In the genomic region with DNA sequence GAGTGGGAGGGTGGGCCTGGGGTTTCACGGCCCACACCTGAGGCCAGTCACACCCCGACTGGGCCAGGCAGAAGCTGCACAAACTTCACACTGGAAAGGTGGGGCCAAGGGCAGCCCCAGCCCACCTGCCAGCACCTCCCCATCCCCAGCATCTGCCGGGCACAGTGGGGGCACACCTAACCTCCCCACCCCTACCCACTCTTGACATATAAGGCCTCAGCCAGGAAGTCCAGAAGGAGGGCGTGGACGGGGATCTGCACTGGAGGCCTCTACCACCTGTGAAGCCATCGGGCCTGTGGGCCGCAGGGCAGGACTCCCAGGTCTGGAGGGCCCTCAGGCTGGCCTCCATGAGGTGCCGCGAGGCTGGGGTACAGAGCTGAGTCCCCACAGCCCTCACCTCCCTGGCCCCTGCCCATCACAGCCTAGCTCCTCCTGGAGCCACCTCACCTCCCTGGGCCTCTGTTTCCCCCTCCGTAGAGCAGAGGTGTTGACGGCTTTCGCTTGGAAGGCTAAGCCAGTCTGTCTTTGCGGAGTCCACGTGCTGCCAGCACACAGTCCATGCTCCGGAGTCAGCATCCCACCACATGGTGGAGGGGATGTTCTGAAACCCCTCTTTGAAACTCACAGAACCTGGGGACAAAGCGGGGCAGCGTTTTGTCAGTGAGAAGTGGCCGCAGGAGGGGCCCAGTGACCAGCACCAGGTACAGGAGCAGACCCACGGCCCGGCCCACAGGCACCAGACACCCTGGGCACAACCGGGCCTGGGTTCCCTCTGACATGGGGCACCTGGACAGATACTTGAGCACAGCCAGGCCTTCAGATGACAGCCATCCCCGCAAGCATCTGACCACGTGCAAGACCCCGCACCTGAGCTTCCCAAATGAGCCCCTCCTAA, we compare ENCODE assay signal across 19 cellular contexts. TPM values are rescaled to one million over a fixed set of nuclear protein-coding genes. Genes with fewer than 3 reads are reported as not detected.
DNase-seq lines count a peak whose midpoint lies in the region; ATAC-seq and TF ChIP-seq lines count a peak whose summit lies in the region.
"Had no signal": no experiment of that assay in that cellular context is flagged by ENCODE, and none has a peak within 500 bp of the region (broad histone marks: within the 10 kb centered on the region; RNA-seq: fewer than 3 reads in every experiment).

No MANE protein-coding gene starts in this region.

- TF ChIP-seq CTCF in RWPE1 (conservative IDR thresholded peaks at IDR 0.05; ENCODE audit: low read depth) (no peak), mucosa of descending colon (IDR thresholded peaks at IDR 0.05) (no peak), testis (IDR thresholded peaks at IDR 0.05) (no peak)

- peak overlapping the region; percentile 95 for H3K4me2 ChIP-seq in BLaER1

- H3K4me1 ChIP-seq in BLaER1 (peaks cover 56% of the 10 kb centered on the region), mucosa of descending colon (ENCODE audit: low read depth) (peaks cover 6% of the 10 kb centered on the region), testis (no peaks in the 10 kb centered on the region)

- H4K20me1 ChIP-seq in BLaER1: no peaks in the 10 kb centered on the region

- intact Hi-C loops in mucosa of descending colon (cut with DNase I, micrococcal nuclease): loop anchor here (5.0 kb wide), 1 partner anchor 56 kb away; no protein-coding TSS in a partner anchor
- intact Hi-C loops in testis (cut with DNase I; ENCODE audit: low total_unique reads): loop anchor here (5.0 kb wide), 1 partner anchor 56 kb away; no protein-coding TSS in a partner anchor

- H3K9ac ChIP-seq in BLaER1: no peak overlapping the region

- DNase-seq in 8988T (peak; percentile 33), RWPE1 (ENCODE audit: low spot score) (no peak), mucosa of descending colon (no peak), hippocampal formation (lab: John Stamatoyannopoulos, UW) (no peak), testis (no peak)
- DNase-seq: cortex of kidney, esophagus squamous epithelium, NCI-H1417 treated with DMSO at 0.1 percent for 48 hours, NCI-H748 treated with DMSO at 0.1 percent for 48 hours had no signal

- CTCF ChIA-PET in RWPE1 (lab: Yijun Ruan, JAX): interaction anchor here (1.0 to 1.1 kb wide), 2 partner anchors 9 to 29 kb away, joined by 3 read pairs; no protein-coding TSS in a partner anchor

- ATAC-seq in mucosa of descending colon (peak; percentile 28), HG02763 (IDR thresholded peaks at IDR 0.05; ENCODE audit: unreplicated experiment) (no peak), HG03442 (IDR thresholded peaks at IDR 0.05; ENCODE audit: unreplicated experiment) (no peak)

- peaks cover 49% of the 10 kb centered on the region for H3K9me3 ChIP-seq in BLaER1
- H3K9me3 ChIP-seq in mucosa of descending colon: no peaks in the 10 kb centered on the region
- H3K9me3 ChIP-seq in testis: no peaks in the 10 kb centered on the region
- H3K9me3 ChIP-seq: esophagus squamous epithelium, MG63 had no signal

- H3K27ac ChIP-seq in BLaER1: peak overlapping the region; percentile 61
- H3K27ac ChIP-seq in RWPE1: peak overlapping the region; percentile 37
- H3K27ac ChIP-seq in testis: no peak overlapping the region
- H3K27ac ChIP-seq: cardiac muscle cell, esophagus squamous epithelium had no signal

- H3K36me3 ChIP-seq in BLaER1: peaks cover 23% of the 10 kb centered on the region
- H3K36me3 ChIP-seq in mucosa of descending colon (ENCODE audit: low read depth): no peaks in the 10 kb centered on the region
- H3K36me3 ChIP-seq in testis (ENCODE audit: low read depth, missing control alignments): no peaks in the 10 kb centered on the region
- H3K36me3 ChIP-seq: cardiac muscle cell, esophagus squamous epithelium, HAP-1, MG63 had no signal

- no peak for TF ChIP-seq POLR2A in testis (IDR thresholded peaks at IDR 0.05)

- peak overlapping the region; percentile 28; the same call in 1 of the 2 replicates for H3K4me3 ChIP-seq in BLaER1
- no peak overlapping the region for H3K4me3 ChIP-seq in mucosa of descending colon
- H3K4me3 ChIP-seq in testis: no peak overlapping the region

- WGBS in testis, 2 donors: 78 to 88% methylated on average over 7 to 22 of the region's 24 CpGs

- H3K27me3 ChIP-seq in BLaER1 (no peaks in the 10 kb centered on the region), testis (no peaks in the 10 kb centered on the region)
- H3K27me3 ChIP-seq: cardiac muscle cell, MG63 had no signal

- POLR2A ChIA-PET in RWPE1 (lab: Yijun Ruan, JAX; ENCODE audit: low non-redundant PET): interaction anchor here (0.5 kb wide), 1 partner anchor 79 kb away, joined by 3 read pairs; no protein-coding TSS in a partner anchor

RNA-seq across cellular contexts. Expression of a gene that starts 38.2 kb away (rescaled TPM):
- total RNA-seq in mucosa of descending colon (100 to 1,000 TPM; 132 to 216 (median 176) TPM), testis (100 to 1,000 TPM; 244 to 328 TPM)
- 50.5 TPM for polyA plus RNA-seq in testis (ENCODE audit: insufficient read depth, low read depth, low replicate concordance)

RNA-seq across cellular contexts. Expression of a gene that starts 46.7 kb away (rescaled TPM):
- 1 to 10 TPM in 1 of 3 donors, under 1 TPM in 2; 0.64 to 8.4 (median 0.82) TPM for total RNA-seq in mucosa of descending colon
- total RNA-seq in testis: 10 to 100 TPM in 1 of 2 donors, 1 to 10 TPM in 1; 9.8 to 12.1 TPM
- 4.9 TPM for polyA plus RNA-seq in testis (ENCODE audit: insufficient read depth, low read depth, low replicate concordance)
- total RNA-seq: activated CD4-positive, alpha-beta memory T cell treated with anti-CD3 and anti-CD28 coated beads, Interleukin-2, amount 10 ng/mL, durations not matched to agents 7 days and 5 days; CD4-positive, alpha-beta T cell; esophagus squamous epithelium; G401; mesenteric fat pad had no signal

Comparison
In these comparisons a context has a peak if more than half of its experiments do, and no peak if none do; other contexts are left out.
1. H3K27ac ChIP-seq: peak in BLaER1 (single experiment) and RWPE1 (single experiment); none in testis (0 of 2).